In genomic region chrX:153642655-153643430, GRCh38 we compare ENCODE assay signal across 13 cellular contexts. TPM values are rescaled to one million over a fixed set of nuclear protein-coding genes. Genes with fewer than 3 reads are reported as not detected.
A peak's percentile ranks its signal among the peaks of the same experiment; 100 is the strongest.
DNase-seq lines count a peak whose midpoint lies in the region; TF ChIP-seq lines count a peak whose summit lies in the region.
"Had no signal": no experiment of that assay in that cellular context is flagged by ENCODE, and none has a peak within 500 bp of the region (broad histone marks: within the 10 kb centered on the region; RNA-seq: fewer than 3 reads in every experiment).

No MANE protein-coding gene starts in this region.

- no peak overlapping the region for H3K9ac ChIP-seq in H9 (ENCODE audit: extremely low read depth, insufficient read length, low read length)

- H2BK120ac ChIP-seq in H9 (ENCODE audit: low read depth, low read length, poor library complexity, severe bottlenecking), result no peak overlapping the region

- H2AFZ ChIP-seq in H9 (ENCODE audit: low read length), result no peak overlapping the region

- H3K27me3 ChIP-seq in H9 (ENCODE audit: insufficient read depth, low read length), result peaks cover 48% of the 10 kb centered on the region
- H3K27me3 ChIP-seq: ovary had no signal

- H3K27ac Mint-ChIP-seq in activated CD4-positive, alpha-beta T cell treated with anti-CD3 and anti-CD28 coated beads, Interleukin-2, amount 10 ng/mL, durations not matched to agents 24 days and 14 days, result no peak overlapping the region
- H3K27ac Mint-ChIP-seq in H9, result peak overlapping the region in 1 of 3 experiments; percentile 52; a peak in 1 of 7 replicates
- no peak overlapping the region for H3K27ac Mint-ChIP-seq in osteocyte (ENCODE audit: unreplicated experiment)

- H2AK5ac ChIP-seq in H9 (ENCODE audit: insufficient read length, low read length), result no peak overlapping the region

- H3K18ac ChIP-seq in H9 (ENCODE audit: insufficient read length, low read depth, low read length), result no peak overlapping the region

- no peak overlapping the region for H3K4ac ChIP-seq in H9 (ENCODE audit: low read depth, low read length)

- no peak overlapping the region for H4K8ac ChIP-seq in H9 (replicated peaks; ENCODE audit: insufficient read length, low read depth, low read length)

- no peak overlapping the region for H2BK20ac ChIP-seq in H9 (ENCODE audit: low read depth, low read length, poor library complexity, severe bottlenecking)

- H3K27ac ChIP-seq in H9 (ENCODE audit: insufficient read length, low read depth, low read length), result no peak overlapping the region
- H3K27ac ChIP-seq in coronary artery, result no peak overlapping the region
- H3K27ac ChIP-seq: ovary had no signal

- DNase-seq in activated CD4-positive, alpha-beta T cell treated with anti-CD3 and anti-CD28 coated beads, Interleukin-2, amount 10 ng/mL, durations not matched to agents 24 days and 14 days, result no peak
- no peak for DNase-seq in activated CD4-positive, alpha-beta T cell treated with anti-CD3 and anti-CD28 coated beads for 1 hour
- DNase-seq in H9 (peak; percentile 20), coronary artery (ENCODE audit: low spot score) (no peak), osteocyte (ENCODE audit: extremely low spot score, unreplicated experiment) (no peak), NCI-H345 treated with DMSO at 0.1 percent for 48 hours (lab: John Stamatoyannopoulos, UW; ENCODE audit: unreplicated experiment) (no peak), HCEC 1CT (no peak), NCI-H2029 treated with DMSO at 0.1 percent for 48 hours (lab: John Stamatoyannopoulos, UW) (no peak)
- DNase-seq: BE2C; erythroblast; NCI-H226; stimulated activated CD4-positive, alpha-beta T cell treated with anti-CD3 and anti-CD28 coated beads, Interleukin-2, amount 100 ng/mL, for 24 hours had no signal

- no peak overlapping the region for H3K23ac ChIP-seq in H9 (ENCODE audit: insufficient read length, low read depth, low read length)

- H4K91ac ChIP-seq in H9 (ENCODE audit: insufficient read length, low read depth, low read length), result no peak overlapping the region

- H4K5ac ChIP-seq in H9 (ENCODE audit: insufficient read length, low read depth, low read length), result no peak overlapping the region

- TF ChIP-seq CTCF in H9 (conservative IDR thresholded peaks at IDR 0.05) (no peak), coronary artery (IDR thresholded peaks at IDR 0.05) (no peak), osteocyte (IDR thresholded peaks at IDR 0.05) (no peak)

- peak overlapping the region; percentile 58 for H3K4me3 ChIP-seq in coronary artery
- H3K4me3 ChIP-seq: ovary had no signal

- no CpG with 5 or more reads among the region's 48 CpGs for whole genome bisulfite sequencing in H9 (ENCODE audit: extremely low coverage, insufficient read length, low lambda C conversion rate)

- no peaks in the 10 kb centered on the region for H3K9me3 Mint-ChIP-seq in activated CD4-positive, alpha-beta T cell treated with anti-CD3 and anti-CD28 coated beads, Interleukin-2, amount 10 ng/mL, durations not matched to agents 24 days and 14 days
- peaks cover 42 to 68% of the 10 kb centered on the region in 2 experiments for H3K9me3 Mint-ChIP-seq in H9
- H3K9me3 Mint-ChIP-seq in osteocyte (ENCODE audit: unreplicated experiment), result no peaks in the 10 kb centered on the region

- H3T11ph ChIP-seq in H9 (ENCODE audit: low read length), result no peak overlapping the region

- H3K27me3 Mint-ChIP-seq in activated CD4-positive, alpha-beta T cell treated with anti-CD3 and anti-CD28 coated beads, Interleukin-2, amount 10 ng/mL, durations not matched to agents 24 days and 14 days, result peaks cover 36% of the 10 kb centered on the region
- H3K27me3 Mint-ChIP-seq in H9 (ENCODE audit: low read depth), result peaks cover 76% of the 10 kb centered on the region
- peaks cover 26% of the 10 kb centered on the region for H3K27me3 Mint-ChIP-seq in osteocyte (ENCODE audit: unreplicated experiment)

- H3K14ac ChIP-seq in H9 (ENCODE audit: insufficient read depth, low read length), result no peak overlapping the region

- H3K4me1 ChIP-seq in H9 (ENCODE audit: insufficient read depth, low read length), result no peaks in the 10 kb centered on the region; the same call in 1 of the 2 replicates

- H2BK12ac ChIP-seq in H9 (ENCODE audit: insufficient read length, low read depth, low read length), result no peak overlapping the region

- no peaks in the 10 kb centered on the region for H3K79me2 ChIP-seq in H9 (ENCODE audit: insufficient read depth, low read length)

- H4K20me1 ChIP-seq in H9 (ENCODE audit: control insufficient read depth, insufficient read depth, insufficient read length), result no peaks in the 10 kb centered on the region

- H3K23me2 ChIP-seq in H9 (ENCODE audit: insufficient read length, low read depth, low read length, poor library complexity, severe bottlenecking), result peaks cover 11% of the 10 kb centered on the region

- intact Hi-C loops in activated CD4-positive, alpha-beta T cell treated with anti-CD3 and anti-CD28 coated beads, Interleukin-2, amount 10 ng/mL, durations not matched to agents 24 days and 14 days (cut with micrococcal nuclease), result no loop called here

- no peaks in the 10 kb centered on the region for H3K79me1 ChIP-seq in H9 (ENCODE audit: insufficient read depth, low read depth, low read length, poor library complexity, severe bottlenecking)

- H3K56ac ChIP-seq in H9 (ENCODE audit: insufficient read length, low read depth, low read length), result no peak overlapping the region

- no peaks in the 10 kb centered on the region for H3K36me3 Mint-ChIP-seq in activated CD4-positive, alpha-beta T cell treated with anti-CD3 and anti-CD28 coated beads, Interleukin-2, amount 10 ng/mL, durations not matched to agents 24 days and 14 days (ENCODE audit: low read depth)
- H3K36me3 Mint-ChIP-seq in H9 (ENCODE audit: insufficient read depth in 1 of 3, low read depth in 3 of 3) (peaks cover 0 to 7% (median 2%) of the 10 kb centered on the region in 3 experiments; a peak in 3 of 7 replicates), osteocyte (ENCODE audit: unreplicated experiment) (no peaks in the 10 kb centered on the region)

- peaks cover 39% of the 10 kb centered on the region for H3K9me3 ChIP-seq in H9 (ENCODE audit: control insufficient read depth, low read depth, low read length)
- H3K9me3 ChIP-seq: BE2C, ovary had no signal

- H2BK5ac ChIP-seq in H9 (ENCODE audit: insufficient read length, low read length), result no peak overlapping the region

- peaks cover 10% of the 10 kb centered on the region for H3K4me1 Mint-ChIP-seq in activated CD4-positive, alpha-beta T cell treated with anti-CD3 and anti-CD28 coated beads, Interleukin-2, amount 10 ng/mL, durations not matched to agents 24 days and 14 days
- H3K4me1 Mint-ChIP-seq in H9, result peaks cover 8 to 12% of the 10 kb centered on the region in 2 experiments
- peaks cover 8% of the 10 kb centered on the region for H3K4me1 Mint-ChIP-seq in osteocyte (ENCODE audit: unreplicated experiment)

- H2BK15ac ChIP-seq in H9 (ENCODE audit: low read depth, low read length), result no peak overlapping the region

- peak overlapping the region; percentile 53 for H3K4me2 ChIP-seq in H9 (ENCODE audit: insufficient read depth, insufficient read length, low read length)

- peak overlapping the region; percentile 72 for H3K4me3 Mint-ChIP-seq in activated CD4-positive, alpha-beta T cell treated with anti-CD3 and anti-CD28 coated beads, Interleukin-2, amount 10 ng/mL, durations not matched to agents 24 days and 14 days
- peak overlapping the region; percentile 48 to 79 for H3K4me3 Mint-ChIP-seq in H9
- H3K4me3 Mint-ChIP-seq in osteocyte (ENCODE audit: unreplicated experiment), result peak overlapping the region; percentile 45

RNA-seq across cellular contexts. Expression of gene DUSP9, which starts 4.2 kb away (rescaled TPM):
- total RNA-seq in activated CD4-positive, alpha-beta T cell treated with anti-CD3 and anti-CD28 coated beads, Interleukin-2, amount 10 ng/mL, durations not matched to agents 24 days and 14 days, result 0.19 and 0.24 TPM in 2 replicates
- total RNA-seq in H9 (2021), result 2.3 and 2.4 TPM in 2 replicates
- total RNA-seq in osteocyte, result 0.91 and 1.3 TPM in 2 replicates

RNA-seq across cellular contexts. Expression of gene PNCK, which starts 30.8 kb away (rescaled TPM):
- 0.36 and 0.84 TPM in 2 replicates for total RNA-seq in activated CD4-positive, alpha-beta T cell treated with anti-CD3 and anti-CD28 coated beads, Interleukin-2, amount 10 ng/mL, durations not matched to agents 24 days and 14 days
- total RNA-seq in H9 (2021), result 26.2 and 26.8 TPM in 2 replicates
- 3.6 and 5.1 TPM in 2 replicates for total RNA-seq in osteocyte

RNA-seq across cellular contexts. Expression of gene CCNQ, which starts 43.9 kb away (rescaled TPM):
- total RNA-seq in activated CD4-positive, alpha-beta T cell treated with anti-CD3 and anti-CD28 coated beads, Interleukin-2, amount 10 ng/mL, durations not matched to agents 24 days and 14 days, result 27.3 and 28.7 TPM in 2 replicates
- 16.1 and 18.4 TPM in 2 replicates for total RNA-seq in H9 (2021)
- 16.0 and 18.8 TPM in 2 replicates for total RNA-seq in osteocyte

RNA-seq across cellular contexts. Expression of gene SLC6A8, which starts 44.9 kb away (rescaled TPM):
- total RNA-seq in activated CD4-positive, alpha-beta T cell treated with anti-CD3 and anti-CD28 coated beads, Interleukin-2, amount 10 ng/mL, durations not matched to agents 24 days and 14 days, result 3.5 TPM in 2 replicates
- total RNA-seq in H9 (2021) (229 and 231 TPM in 2 replicates), osteocyte (74.1 and 77.0 TPM in 2 replicates)
